Comparison of ENCODE assay signal across 10 cellular contexts in the genomic region with DNA sequence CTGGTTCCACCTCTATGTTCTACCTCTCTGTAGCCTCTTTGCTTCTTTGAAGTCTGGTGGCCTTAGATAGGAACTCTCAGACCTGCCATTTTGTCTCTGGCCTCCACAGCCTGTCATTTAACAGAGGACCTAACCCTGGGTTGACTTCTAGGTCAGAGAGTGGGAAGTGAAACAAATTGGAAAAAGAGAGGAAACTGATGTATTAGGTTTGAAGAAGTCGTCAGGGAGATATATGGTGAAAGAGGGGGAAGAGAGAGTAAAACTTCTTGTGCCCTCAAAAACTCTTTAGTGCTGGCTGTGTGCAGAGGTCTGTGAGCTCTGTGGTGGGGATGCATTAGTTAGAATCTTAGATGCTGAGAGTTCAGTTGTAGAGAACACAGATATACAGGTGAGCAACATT. TPM values are rescaled to one million over a fixed set of nuclear protein-coding genes. Genes with fewer than 3 reads are reported as not detected.
DNase-seq lines count a peak whose midpoint lies in the region; ATAC-seq lines count a peak whose summit lies in the region.
"Had no signal": no experiment of that assay in that cellular context is flagged by ENCODE, and none has a peak within 500 bp of the region (broad histone marks: within the 10 kb centered on the region; RNA-seq: fewer than 3 reads in every experiment).

No MANE protein-coding gene starts in this region.

- H3K4me3 Mint-ChIP-seq in activated T-helper 17 cell treated with anti-CD3 and anti-CD28 coated beads, Interleukin-2, amount 50 U/mL, for 72 hours, result peak overlapping the region; percentile 90

- no peaks in the 10 kb centered on the region for H3K36me3 Mint-ChIP-seq in activated T-helper 17 cell treated with anti-CD3 and anti-CD28 coated beads, Interleukin-2, amount 50 U/mL, for 72 hours (ENCODE audit: low read depth)

- no peak overlapping the region for H2AK5ac ChIP-seq in mesendoderm (ENCODE audit: low read length)

- H3K27me3 ChIP-seq in right cardiac atrium (ENCODE audit: control insufficient read depth, insufficient read depth), result no peaks in the 10 kb centered on the region
- no peaks in the 10 kb centered on the region for H3K27me3 ChIP-seq in mesendoderm (ENCODE audit: insufficient read depth, low read length, poor library complexity)
- no peaks in the 10 kb centered on the region for H3K27me3 ChIP-seq in aorta (ENCODE audit: control insufficient read depth in 1 of 2, insufficient read depth in 2 of 2, low read length in 1 of 2)

- H3K4me1 Mint-ChIP-seq in activated T-helper 17 cell treated with anti-CD3 and anti-CD28 coated beads, Interleukin-2, amount 50 U/mL, for 72 hours, result peaks cover 22% of the 10 kb centered on the region

- DNase-seq in Right ventricle myocardium superior, result no peak
- no peak for DNase-seq in right cardiac atrium
- DNase-seq in mesendoderm, result no peak
- DNase-seq in aorta, result no peak
- no peak for DNase-seq in cerebellum (ENCODE audit: low spot score)
- DNase-seq in stimulated activated CD4-positive, alpha-beta T cell treated with anti-CD3 and anti-CD28 coated beads, Interleukin-4, amount 100 ng/mL, for 24 hours, result no peak
- DNase-seq in NCI-H446 treated with DMSO at 0.1 percent for 48 hours (lab: John Stamatoyannopoulos, UW), result no peak
- DNase-seq: kidney glomerular epithelial cell had no signal

- peak overlapping the region; percentile 6 for H4K8ac ChIP-seq in mesendoderm (ENCODE audit: low read depth, low read length)

- no peaks in the 10 kb centered on the region for H3K79me2 ChIP-seq in mesendoderm (ENCODE audit: control insufficient read depth, insufficient read depth, low read length)

- no peaks in the 10 kb centered on the region for H3K9me3 ChIP-seq in right cardiac atrium (ENCODE audit: control insufficient read depth, low read length)
- H3K9me3 ChIP-seq in aorta (ENCODE audit: control insufficient read depth, low read length), result no peaks in the 10 kb centered on the region

- H2BK15ac ChIP-seq in mesendoderm (replicated peaks; ENCODE audit: low read depth), result no peak overlapping the region

- H3K4me3 ChIP-seq in right cardiac atrium (ENCODE audit: low read length) (no peak overlapping the region), mesendoderm (ENCODE audit: low read length) (no peak overlapping the region), aorta (ENCODE audit: low read length in 2 of 2) (no peak overlapping the region)

- no peak overlapping the region for H3K18ac ChIP-seq in mesendoderm (ENCODE audit: low read length)

- H3K4ac ChIP-seq in mesendoderm (ENCODE audit: low read depth, low read length), result no peak overlapping the region

- intact Hi-C loops in Right ventricle myocardium superior (cut with DNase I) (no loop called here), right cardiac atrium (cut with DNase I) (no loop called here), aorta (cut with DNase I) (no loop called here)

- 69% methylated on average over 1 of the region's 1 CpG for WGBS in right cardiac atrium
- 100% methylated on average over 1 of the region's 1 CpG for WGBS in mesendoderm (ENCODE audit: extremely low coverage, insufficient coverage, low lambda C conversion rate)
- WGBS in aorta, 2 donors, result 73 to 84% methylated on average over 1 of the region's 1 CpG

- H3K9me3 Mint-ChIP-seq in activated T-helper 17 cell treated with anti-CD3 and anti-CD28 coated beads, Interleukin-2, amount 50 U/mL, for 72 hours, result peaks cover 12% of the 10 kb centered on the region

- H3K36me3 ChIP-seq in mesendoderm (ENCODE audit: control insufficient read depth, insufficient read depth, low read length), result no peaks in the 10 kb centered on the region
- H3K36me3 ChIP-seq in aorta (ENCODE audit: control insufficient read depth in 1 of 2, insufficient read depth in 2 of 2, low read length in 1 of 2), result no peaks in the 10 kb centered on the region

- H3K9ac ChIP-seq in mesendoderm (ENCODE audit: low read length), result no peak overlapping the region

- no peak overlapping the region for H2BK120ac ChIP-seq in mesendoderm (ENCODE audit: low read depth, low read length)

- H2BK5ac ChIP-seq in mesendoderm (ENCODE audit: low read length), result no peak overlapping the region

- peak overlapping the region; percentile 84 for H3K27ac Mint-ChIP-seq in activated T-helper 17 cell treated with anti-CD3 and anti-CD28 coated beads, Interleukin-2, amount 50 U/mL, for 72 hours

- H3K23ac ChIP-seq in mesendoderm (ENCODE audit: low read length), result no peak overlapping the region

- no peak overlapping the region for H3K4me2 ChIP-seq in mesendoderm (ENCODE audit: low read length)

- peak; percentile 24 for ATAC-seq in Right ventricle myocardium superior (ENCODE audit: poor library complexity)
- no peak for ATAC-seq in right cardiac atrium
- no peak for ATAC-seq in activated T-helper 17 cell treated with anti-CD3 and anti-CD28 coated beads, Interleukin-2, amount 50 U/mL, for 72 hours (replicated peaks)
- peak; percentile 8 for ATAC-seq in aorta (ENCODE audit: low FRiP score)

- H3K27me3 Mint-ChIP-seq in activated T-helper 17 cell treated with anti-CD3 and anti-CD28 coated beads, Interleukin-2, amount 50 U/mL, for 72 hours, result peaks cover 4% of the 10 kb centered on the region

- no peaks in the 10 kb centered on the region for H3K79me1 ChIP-seq in mesendoderm (ENCODE audit: low read length)

- no peak overlapping the region for H3K27ac ChIP-seq in right cardiac atrium (ENCODE audit: low read length)
- no peak overlapping the region for H3K27ac ChIP-seq in mesendoderm (ENCODE audit: low read depth, low read length)
- no peak overlapping the region for H3K27ac ChIP-seq in aorta (ENCODE audit: low read depth in 1 of 2, low read length in 2 of 2)

- peaks cover 17% of the 10 kb centered on the region for H3K4me1 ChIP-seq in right cardiac atrium (ENCODE audit: control insufficient read depth, insufficient read depth, low read length)
- H3K4me1 ChIP-seq in mesendoderm (ENCODE audit: control insufficient read depth, low read depth, low read length), result peaks cover 4% of the 10 kb centered on the region
- peaks cover 0 to under 1% of the 10 kb centered on the region in 2 donors for H3K4me1 ChIP-seq in aorta (ENCODE audit: control insufficient read depth in 1 of 2, insufficient read depth in 2 of 2, low read length in 2 of 2)

- no peak overlapping the region for H3K56ac ChIP-seq in mesendoderm (ENCODE audit: low read length)

- no peak overlapping the region for H4K5ac ChIP-seq in mesendoderm (ENCODE audit: low read length)

RNA-seq across cellular contexts. Expression of a gene that starts 30.2 kb away (rescaled TPM):
- 1.2 TPM for total RNA-seq in Right ventricle myocardium superior
- 1 to 10 TPM in 3 of 4 donors, under 1 TPM in 1; 0.64 to 3.4 (median 1.8) TPM for total RNA-seq in right cardiac atrium
- polyA plus RNA-seq in right cardiac atrium, result 1.1 TPM
- not detected for total RNA-seq in activated T-helper 17 cell treated with anti-CD3 and anti-CD28 coated beads, Interleukin-2, amount 50 U/mL, for 72 hours
- polyA plus RNA-seq in mesendoderm (2013, experiment 1 of 2), result 8.9 TPM
- polyA plus RNA-seq in mesendoderm (2013, experiment 2 of 2), result 8.1 TPM
- 1 to 10 TPM; 2.0 to 3.3 TPM for total RNA-seq in aorta
- under 1 TPM; 0.59 to 0.63 TPM for polyA plus RNA-seq in aorta
- total RNA-seq in cerebellum, result 0.09 TPM
- total RNA-seq: endothelial cell of umbilical vein had no signal
- polyA plus RNA-seq: endothelial cell of umbilical vein had no signal

Comparison
In these comparisons a context has a peak if more than half of its experiments do, and no peak if none do; other contexts are left out.
1. ATAC-seq: peak in Right ventricle myocardium superior (single experiment) and aorta (single experiment); none in right cardiac atrium (0 of 2) and activated T-helper 17 cell treated with anti-CD3 and anti-CD28 coated beads, Interleukin-2, amount 50 U/mL, for 72 hours (single experiment).